Comparison of ENCODE assay signal across 16 cellular contexts in genomic region chr12:6562881-6563280, GRCh38. TPM values are rescaled to one million over a fixed set of nuclear protein-coding genes. Genes with fewer than 3 reads are reported as not detected.
A peak's percentile ranks its signal among the peaks of the same experiment; 100 is the strongest.
DNase-seq lines count a peak whose midpoint lies in the region; ATAC-seq and TF ChIP-seq lines count a peak whose summit lies in the region.
"Had no signal": no experiment of that assay in that cellular context is flagged by ENCODE, and none has a peak within 500 bp of the region (broad histone marks: within the 10 kb centered on the region; RNA-seq: fewer than 3 reads in every experiment).

No MANE protein-coding gene starts in this region.

- H3K4me3 Mint-ChIP-seq in T-helper 1 cell treated with Interleukin-12 subunit alpha and Interleukin-12 subunit beta and Interleukin-4 antibody, amounts not matched to agents 30 μg/mL and 1 μg/mL, for 36 hours, result no peak overlapping the region
- H3K4me3 Mint-ChIP-seq in CD4-positive, alpha-beta T cell, result no peak overlapping the region
- H3K4me3 Mint-ChIP-seq in T-helper 17 cell, result peak overlapping the region; percentile 57
- H3K4me3 Mint-ChIP-seq in glutamatergic neuron (ENCODE audit: unreplicated experiment), result no peak overlapping the region

- DNase-seq in T-helper 1 cell, result no peak
- DNase-seq in CD4-positive, alpha-beta T cell, result no peak
- no peak for DNase-seq in T-helper 17 cell
- DNase-seq in glutamatergic neuron, result no peak
- DNase-seq in vagina (ENCODE audit: extremely low spot score in 2 of 2), result no peak
- DNase-seq in GM13977 (ENCODE audit: low spot score), result no peak
- DNase-seq: 8988T; DMS153; NK-92 treated with Interleukin-12 subunit alpha and Interleukin-12 subunit beta, amount 100 ng/mL, for 24 hours had no signal

- no peaks in the 10 kb centered on the region for H3K27me3 Mint-ChIP-seq in T-helper 1 cell treated with Interleukin-12 subunit alpha and Interleukin-12 subunit beta and Interleukin-4 antibody, amounts not matched to agents 30 μg/mL and 1 μg/mL, for 36 hours (ENCODE audit: low read depth)
- no peaks in the 10 kb centered on the region for H3K27me3 Mint-ChIP-seq in CD4-positive, alpha-beta T cell
- no peaks in the 10 kb centered on the region for H3K27me3 Mint-ChIP-seq in T-helper 17 cell
- peaks cover 9% of the 10 kb centered on the region for H3K27me3 Mint-ChIP-seq in glutamatergic neuron (ENCODE audit: unreplicated experiment)

- in situ Hi-C loops in GM13977 (cut with MboI; ENCODE audit: low pct_unique_long_range_greater_than_20kb, low sequenced_read_pairs, unreplicated experiment), result no loop called here

- H3K27me3 ChIP-seq in CD4-positive, alpha-beta T cell (ENCODE audit: control insufficient read depth, insufficient read depth, low read length), result no peaks in the 10 kb centered on the region
- H3K27me3 ChIP-seq in vagina, result no peaks in the 10 kb centered on the region
- H3K27me3 ChIP-seq: BLaER1 treated with 17β-estradiol and CSF1 and Interleukin-3, amounts not matched to agents 10 nM and 100 nM; MG63; SJSA1 had no signal

- peak overlapping the region; percentile 6 for H3K27ac Mint-ChIP-seq in T-helper 1 cell treated with Interleukin-12 subunit alpha and Interleukin-12 subunit beta and Interleukin-4 antibody, amounts not matched to agents 30 μg/mL and 1 μg/mL, for 36 hours
- H3K27ac Mint-ChIP-seq in CD4-positive, alpha-beta T cell, result peak overlapping the region; percentile 5
- H3K27ac Mint-ChIP-seq in T-helper 17 cell, result peak overlapping the region; percentile 88
- H3K27ac Mint-ChIP-seq in glutamatergic neuron (ENCODE audit: unreplicated experiment), result peak overlapping the region; percentile 43

- no peaks in the 10 kb centered on the region for H3K9me3 ChIP-seq in CD4-positive, alpha-beta T cell (ENCODE audit: control insufficient read depth, low read length)
- H3K9me3 ChIP-seq in T-helper 17 cell (ENCODE audit: control insufficient read depth, low read length, poor library complexity, severe bottlenecking) (no peaks in the 10 kb centered on the region), vagina (no peaks in the 10 kb centered on the region)
- H3K9me3 ChIP-seq: BLaER1 treated with 17β-estradiol and CSF1 and Interleukin-3, amounts not matched to agents 10 nM and 100 nM; MG63; SJSA1 had no signal

- no peak overlapping the region for H3K27ac ChIP-seq in CD4-positive, alpha-beta T cell (ENCODE audit: low read depth, low read length)
- H3K27ac ChIP-seq in vagina, result no peak overlapping the region
- H3K27ac ChIP-seq: BLaER1 treated with 17β-estradiol and CSF1 and Interleukin-3, amounts not matched to agents 10 nM and 100 nM; HL-60; KMS-11; SJSA1 had no signal

- H3K36me3 ChIP-seq in vagina, result peaks cover 0 to 67% of the 10 kb centered on the region in 2 donors

- POLR2A ChIA-PET in CD4-positive, alpha-beta T cell (lab: Charles Lee), result interaction anchor here (1.1 kb wide), 1 partner anchor 92 kb away, joined by 3 read pairs; the partner anchor contains the start of gene VAMP1

- peaks cover 59% of the 10 kb centered on the region for H3K36me3 Mint-ChIP-seq in T-helper 1 cell treated with Interleukin-12 subunit alpha and Interleukin-12 subunit beta and Interleukin-4 antibody, amounts not matched to agents 30 μg/mL and 1 μg/mL, for 36 hours (ENCODE audit: low read depth)
- H3K36me3 Mint-ChIP-seq in CD4-positive, alpha-beta T cell (ENCODE audit: low read depth), result peaks cover 84% of the 10 kb centered on the region
- H3K36me3 Mint-ChIP-seq in T-helper 17 cell (ENCODE audit: low read depth) (peaks cover 12% of the 10 kb centered on the region), glutamatergic neuron (ENCODE audit: unreplicated experiment) (no peaks in the 10 kb centered on the region)

- TF ChIP-seq CTCF in CD4-positive, alpha-beta T cell (IDR thresholded peaks at IDR 0.05), result no peak
- TF ChIP-seq CTCF in glutamatergic neuron (IDR thresholded peaks at IDR 0.05; ENCODE audit: partially characterized antibody, unreplicated experiment), result no peak
- TF ChIP-seq CTCF in vagina (IDR thresholded peaks at IDR 0.05), result no peak
- no peak for TF ChIP-seq CTCF in GM13977 (IDR thresholded peaks at IDR 0.05; ENCODE audit: extremely low read depth, insufficient read depth, missing control alignments)

- no peak for ATAC-seq in CD4-positive, alpha-beta T cell (ENCODE audit: poor library complexity)
- ATAC-seq in T-helper 17 cell (no peak), HG03108 (IDR thresholded peaks at IDR 0.05; ENCODE audit: unreplicated experiment) (no peak)

- peaks cover 10% of the 10 kb centered on the region for H3K4me1 ChIP-seq in vagina

- H3K4me1 Mint-ChIP-seq in T-helper 1 cell treated with Interleukin-12 subunit alpha and Interleukin-12 subunit beta and Interleukin-4 antibody, amounts not matched to agents 30 μg/mL and 1 μg/mL, for 36 hours (ENCODE audit: low read depth), result peaks cover 29% of the 10 kb centered on the region
- peaks cover 45% of the 10 kb centered on the region for H3K4me1 Mint-ChIP-seq in CD4-positive, alpha-beta T cell (ENCODE audit: low read depth)
- H3K4me1 Mint-ChIP-seq in T-helper 17 cell (peaks cover 19% of the 10 kb centered on the region), glutamatergic neuron (ENCODE audit: low read depth, unreplicated experiment) (peaks cover 7% of the 10 kb centered on the region)

- no peak for TF ChIP-seq POLR2A in vagina (IDR thresholded peaks at IDR 0.05)

- CTCF ChIA-PET in CD4-positive, alpha-beta T cell (lab: Charles Lee), result interaction anchor here (2.0 kb wide), 1 partner anchor 9 kb away, joined by 9 read pairs; no protein-coding TSS in a partner anchor

- no peak overlapping the region for H3K4me3 ChIP-seq in vagina
- H3K4me3 ChIP-seq: BLaER1 treated with 17β-estradiol and CSF1 and Interleukin-3, amounts not matched to agents 10 nM and 100 nM; MG63; SJSA1 had no signal

- H3K9me3 Mint-ChIP-seq in T-helper 1 cell treated with Interleukin-12 subunit alpha and Interleukin-12 subunit beta and Interleukin-4 antibody, amounts not matched to agents 30 μg/mL and 1 μg/mL, for 36 hours, result no peaks in the 10 kb centered on the region
- H3K9me3 Mint-ChIP-seq in CD4-positive, alpha-beta T cell, result no peaks in the 10 kb centered on the region
- H3K9me3 Mint-ChIP-seq in glutamatergic neuron (ENCODE audit: unreplicated experiment), result peaks cover 3% of the 10 kb centered on the region

- intact Hi-C loops in CD4-positive, alpha-beta T cell (cut with DNase I, micrococcal nuclease), result loop anchor here in 1 of 2 experiments (5.0 kb wide), 1 partner anchor 264 kb away; the partner anchor contains the start of gene P3H3
- intact Hi-C loops in vagina (cut with DNase I), result no loop called here

RNA-seq across cellular contexts. Expression of gene NOP2, which starts 5.2 kb away (rescaled TPM):
- 10 to 100 TPM; 75.3 to 76.8 TPM for total RNA-seq in CD4-positive, alpha-beta T cell
- total RNA-seq in T-helper 17 cell (100 to 1,000 TPM in 1 of 2 donors, 10 to 100 TPM in 1; 90.0 to 122 TPM), glutamatergic neuron (ENCODE audit: unreplicated experiment) (53.5 TPM), vagina (43.0 TPM)

RNA-seq across cellular contexts. Expression of gene IFFO1, which starts 7.0 kb away (rescaled TPM):
- total RNA-seq in CD4-positive, alpha-beta T cell, result 10 to 100 TPM; 21.6 to 21.9 TPM
- 10 to 100 TPM; 29.3 to 37.3 TPM for total RNA-seq in T-helper 17 cell
- total RNA-seq in glutamatergic neuron (ENCODE audit: unreplicated experiment), result 50.3 TPM
- total RNA-seq in vagina, result 21.1 TPM

RNA-seq across cellular contexts. Expression of gene GAPDH, which starts 28.6 kb away (rescaled TPM):
- 100 to 1,000 TPM; 498 to 508 TPM for total RNA-seq in CD4-positive, alpha-beta T cell
- 100 to 1,000 TPM; 640 to 695 TPM for total RNA-seq in T-helper 17 cell
- 2,124 TPM for total RNA-seq in glutamatergic neuron (ENCODE audit: unreplicated experiment)
- 2,297 TPM for total RNA-seq in vagina

RNA-seq across cellular contexts. Expression of gene CHD4, which starts 44.3 kb away (rescaled TPM):
- total RNA-seq in CD4-positive, alpha-beta T cell, result 100 to 1,000 TPM; 288 to 292 TPM
- total RNA-seq in T-helper 17 cell, result 100 to 1,000 TPM; 461 to 574 TPM
- total RNA-seq in glutamatergic neuron (ENCODE audit: unreplicated experiment), result 957 TPM
- 152 TPM for total RNA-seq in vagina

Comparison
In these comparisons a context has a peak if more than half of its experiments do, and no peak if none do; other contexts are left out.
1. H3K27ac Mint-ChIP-seq: peak in every context shown above with its lines; median percentile 88 in T-helper 17 cell; 43 in glutamatergic neuron; 6 in T-helper 1 cell treated with Interleukin-12 subunit alpha and Interleukin-12 subunit beta and Interleukin-4 antibody, amounts not matched to agents 30 μg/mL and 1 μg/mL, for 36 hours; 5 in CD4-positive, alpha-beta T cell.